Comparison of ENCODE assay signal across 8 cellular contexts in genomic region chr2:110674620-110675555, GRCh38.
DNase-seq lines count a peak whose midpoint lies in the region; ATAC-seq and TF ChIP-seq lines count a peak whose summit lies in the region.

No MANE protein-coding gene starts in this region.

- H3K27ac ChIP-seq in DOHH2 (ENCODE audit: low read depth, low read length), result peak overlapping the region; percentile 74
- H3K27ac ChIP-seq in RWPE2 (ENCODE audit: poor library complexity, severe bottlenecking), result peak overlapping the region; percentile 10

- H3K36me3 ChIP-seq in DOHH2 (ENCODE audit: control insufficient read depth, low read length) (peaks cover 70% of the 10 kb centered on the region), RWPE2 (ENCODE audit: low read depth) (peaks cover 54% of the 10 kb centered on the region)

- peak overlapping the region; percentile 2 for H3K27ac Mint-ChIP-seq in stimulated activated effector memory CD8-positive, alpha-beta T cell treated with anti-CD3 and anti-CD28 coated beads, Interleukin-12 subunit alpha, Interleukin-12 subunit beta, amount 100 ng/mL, for 72 hours

- H3K36me3 Mint-ChIP-seq in stimulated activated effector memory CD8-positive, alpha-beta T cell treated with anti-CD3 and anti-CD28 coated beads, Interleukin-12 subunit alpha, Interleukin-12 subunit beta, amount 100 ng/mL, for 72 hours, result peaks cover 74% of the 10 kb centered on the region

- peaks cover 36% of the 10 kb centered on the region for H3K4me1 Mint-ChIP-seq in stimulated activated effector memory CD8-positive, alpha-beta T cell treated with anti-CD3 and anti-CD28 coated beads, Interleukin-12 subunit alpha, Interleukin-12 subunit beta, amount 100 ng/mL, for 72 hours

- TF ChIP-seq CTCF in DOHH2 (IDR thresholded peaks at IDR 0.05; ENCODE audit: low read depth, low read length, poor library complexity, severe bottlenecking), result no peak
- no peak for TF ChIP-seq CTCF in RWPE2 (IDR thresholded peaks at IDR 0.05; ENCODE audit: poor library complexity, severe bottlenecking)

- peak; percentile 91 for ATAC-seq in GM19395 (IDR thresholded peaks at IDR 0.05; ENCODE audit: unreplicated experiment)
- peak; percentile 77 for ATAC-seq in HG03280 (IDR thresholded peaks at IDR 0.05; ENCODE audit: unreplicated experiment)
- peak; percentile 35 for ATAC-seq in RWPE2 (ENCODE audit: low read depth)
- peak; percentile 74 for ATAC-seq in stimulated activated effector memory CD8-positive, alpha-beta T cell treated with anti-CD3 and anti-CD28 coated beads, Interleukin-12 subunit alpha, Interleukin-12 subunit beta, amount 100 ng/mL, for 72 hours

- peak overlapping the region; percentile 85 for H3K4me3 Mint-ChIP-seq in stimulated activated effector memory CD8-positive, alpha-beta T cell treated with anti-CD3 and anti-CD28 coated beads, Interleukin-12 subunit alpha, Interleukin-12 subunit beta, amount 100 ng/mL, for 72 hours

- H3K4me1 ChIP-seq in DOHH2 (ENCODE audit: control insufficient read depth, low read length) (peaks cover 33% of the 10 kb centered on the region), RWPE2 (ENCODE audit: insufficient read depth, poor library complexity, severe bottlenecking) (peaks cover 8% of the 10 kb centered on the region)

- no peaks in the 10 kb centered on the region for H3K27me3 ChIP-seq in DOHH2 (ENCODE audit: control insufficient read depth, low read length)
- H3K27me3 ChIP-seq in RWPE2 (ENCODE audit: insufficient read depth, poor library complexity, severe bottlenecking), result no peaks in the 10 kb centered on the region

- H4K20me1 ChIP-seq in DOHH2 (ENCODE audit: control insufficient read depth, insufficient read depth, low read depth, low read length), result peaks cover 8% of the 10 kb centered on the region; the same call in 1 of the 2 replicates

- no peak for DNase-seq in RWPE2 (ENCODE audit: low spot score)
- peak; percentile 13 to 28 for DNase-seq in erythroblast (lab: John Stamatoyannopoulos, UW)
- DNase-seq in stimulated activated effector memory CD8-positive, alpha-beta T cell treated with anti-CD3 and anti-CD28 coated beads, Interleukin-12 subunit alpha, Interleukin-12 subunit beta, amount 100 ng/mL, for 72 hours (ENCODE audit: low spot score in 2 of 2), result peak; percentile 27 to 72
- DNase-seq in NOMO-1 (lab: John Stamatoyannopoulos, UW; ENCODE audit: unreplicated experiment in 2 of 2), result no peak
- DNase-seq in activated CD4-positive, alpha-beta T cell treated with anti-CD3 and anti-CD28 coated beads, Interleukin-2, amount 50 U/mL, for 48 hours, result no peak

- peaks cover 20% of the 10 kb centered on the region for H3F3A ChIP-seq in DOHH2 (ENCODE audit: control insufficient read depth, insufficient read depth)

- H3K9me3 Mint-ChIP-seq in stimulated activated effector memory CD8-positive, alpha-beta T cell treated with anti-CD3 and anti-CD28 coated beads, Interleukin-12 subunit alpha, Interleukin-12 subunit beta, amount 100 ng/mL, for 72 hours, result no peaks in the 10 kb centered on the region

- TF ChIP-seq POLR2A in erythroblast (IDR thresholded peaks at IDR 0.05; ENCODE audit: low read length), result no peak

- H3K9me2 ChIP-seq in DOHH2 (replicated peaks; ENCODE audit: control insufficient read depth, low read length), result no peaks in the 10 kb centered on the region

- H3K4me2 ChIP-seq in DOHH2 (ENCODE audit: low read length), result peak overlapping the region; percentile 88

- peak overlapping the region; percentile 94 for H3K4me3 ChIP-seq in DOHH2 (ENCODE audit: low read length)
- H3K4me3 ChIP-seq in RWPE2 (ENCODE audit: severe bottlenecking), result no peak overlapping the region

- H3K9me3 ChIP-seq in DOHH2 (ENCODE audit: control insufficient read depth, insufficient read depth, low read length) (no peaks in the 10 kb centered on the region), RWPE2 (ENCODE audit: severe bottlenecking) (no peaks in the 10 kb centered on the region)

- H3K79me2 ChIP-seq in DOHH2 (ENCODE audit: control insufficient read depth, low read length), result peaks cover 71% of the 10 kb centered on the region

Comparison
In these comparisons a context has a peak if more than half of its experiments do, and no peak if none do; other contexts are left out.
1. ATAC-seq: peak in every context shown above with its lines; median percentile 91 in GM19395; 77 in HG03280; 74 in stimulated activated effector memory CD8-positive, alpha-beta T cell treated with anti-CD3 and anti-CD28 coated beads, Interleukin-12 subunit alpha, Interleukin-12 subunit beta, amount 100 ng/mL, for 72 hours; 35 in RWPE2.
2. DNase-seq: peak in erythroblast (2 of 2) and stimulated activated effector memory CD8-positive, alpha-beta T cell treated with anti-CD3 and anti-CD28 coated beads, Interleukin-12 subunit alpha, Interleukin-12 subunit beta, amount 100 ng/mL, for 72 hours (2 of 2); none in RWPE2 (single experiment), NOMO-1 (0 of 2) and activated CD4-positive, alpha-beta T cell treated with anti-CD3 and anti-CD28 coated beads, Interleukin-2, amount 50 U/mL, for 48 hours (0 of 2).